ENCODE assay signal across 1 cellular context in genomic region chrX:115592997-115593734, GRCh38.
TF ChIP-seq lines count a peak whose summit lies in the region.

No MANE protein-coding gene starts in this region.

TF ChIP-seq in endothelial cell of umbilical vein, 7 proteins besides CTCF, POLR2A, EP300 and RAD21 (continued from another document):
- TF ChIP-seq, protein P1, sequence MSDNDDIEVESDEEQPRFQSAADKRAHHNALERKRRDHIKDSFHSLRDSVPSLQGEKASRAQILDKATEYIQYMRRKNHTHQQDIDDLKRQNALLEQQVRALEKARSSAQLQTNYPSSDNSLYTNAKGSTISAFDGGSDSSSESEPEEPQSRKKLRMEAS (IDR thresholded peaks at IDR 0.05; ENCODE audit: insufficient read depth, insufficient read length) = no peak
- no peak for TF ChIP-seq EZH2 (IDR thresholded peaks at IDR 0.05; ENCODE audit: borderline replicate concordance, low read depth, low read length, severe bottlenecking)
- peak; percentile 21 for TF ChIP-seq FOS (IDR thresholded peaks at IDR 0.05; ENCODE audit: borderline replicate concordance, insufficient read depth, low read length)
- peak; percentile 49 for TF ChIP-seq POLR2AphosphoS5 (IDR thresholded peaks at IDR 0.05; ENCODE audit: insufficient read depth, low read depth, low read length)
- no peak for TF ChIP-seq MYC (IDR thresholded peaks at IDR 0.05; ENCODE audit: low read depth, low read length)
- TF ChIP-seq GATA2 (IDR thresholded peaks at IDR 0.05; ENCODE audit: insufficient read depth, insufficient read length, low read depth, low read length) = no peak
